ENCODE assay signal across 12 cellular contexts in the genomic region with DNA sequence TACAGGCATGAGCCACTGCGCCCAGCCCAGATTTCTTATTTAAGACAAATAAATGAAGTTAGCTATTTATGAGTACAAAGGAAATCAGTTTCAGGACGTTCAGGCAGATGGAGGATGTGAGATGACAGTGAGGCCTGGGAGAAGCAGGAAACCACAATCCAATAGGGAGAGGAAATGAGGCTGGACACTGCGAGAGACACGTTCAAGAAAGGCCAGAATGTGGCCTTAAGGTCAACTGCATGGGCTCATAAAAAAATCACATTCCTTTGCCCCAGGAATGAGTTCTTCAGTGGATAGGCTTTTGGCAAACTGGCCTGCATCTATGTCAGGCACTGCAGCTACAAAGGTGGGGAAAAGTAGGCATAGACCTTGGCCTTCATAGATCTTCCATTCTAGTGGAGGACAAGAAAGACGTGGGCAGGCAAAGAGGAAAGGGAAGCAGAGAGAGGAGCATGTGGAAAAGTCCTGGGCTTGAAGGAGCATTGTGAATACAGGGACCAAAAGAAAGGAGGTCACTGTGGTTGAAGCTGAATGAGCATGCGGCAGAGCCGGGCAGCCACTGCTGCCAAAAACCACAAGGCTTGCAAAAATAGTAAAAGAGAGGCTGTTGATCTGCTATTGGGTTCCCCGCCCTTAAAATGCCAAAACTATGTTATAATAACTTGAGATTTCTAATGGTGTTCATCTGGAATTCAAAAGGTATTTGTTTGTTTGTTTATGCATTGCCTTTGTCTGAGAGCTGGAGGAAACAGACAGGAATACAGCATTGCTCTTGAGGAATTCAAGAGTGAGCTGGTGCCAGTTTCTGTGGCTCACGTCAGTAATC.
DNase-seq lines count a peak whose midpoint lies in the region; ATAC-seq, FAIRE-seq and TF ChIP-seq lines count a peak whose summit lies in the region.
"Had no signal": no experiment of that assay in that cellular context is flagged by ENCODE, and none has a peak within 500 bp of the region (broad histone marks: within the 10 kb centered on the region; RNA-seq: fewer than 3 reads in every experiment).

No MANE protein-coding gene starts in this region.

- no peaks in the 10 kb centered on the region for H3K36me3 ChIP-seq in left lung

- no peak overlapping the region for H3K4me3 Mint-ChIP-seq in activated CD8-positive, alpha-beta T cell treated with anti-CD3 and anti-CD28 coated beads, Interleukin-2, amount 10 ng/mL, durations not matched to agents 7 days and 5 days
- no peak overlapping the region for H3K4me3 Mint-ChIP-seq in activated CD8-positive, alpha-beta T cell treated with anti-CD3 and anti-CD28 coated beads for 36 hours
- H3K4me3 Mint-ChIP-seq in chondrocyte (ENCODE audit: unreplicated experiment) (no peak overlapping the region), natural killer cell (no peak overlapping the region)
- H3K4me3 Mint-ChIP-seq: type B pancreatic cell had no signal

- H3K36me3 Mint-ChIP-seq in activated CD8-positive, alpha-beta T cell treated with anti-CD3 and anti-CD28 coated beads, Interleukin-2, amount 10 ng/mL, durations not matched to agents 7 days and 5 days (ENCODE audit: low read depth) = no peaks in the 10 kb centered on the region
- no peaks in the 10 kb centered on the region for H3K36me3 Mint-ChIP-seq in activated CD8-positive, alpha-beta T cell treated with anti-CD3 and anti-CD28 coated beads for 36 hours (ENCODE audit: low read depth)
- no peaks in the 10 kb centered on the region for H3K36me3 Mint-ChIP-seq in chondrocyte (ENCODE audit: low read depth)
- H3K36me3 Mint-ChIP-seq in natural killer cell = no peaks in the 10 kb centered on the region
- H3K36me3 Mint-ChIP-seq: type B pancreatic cell had no signal

- POLR2A ChIA-PET in activated CD8-positive, alpha-beta T cell treated with anti-CD3 and anti-CD28 coated beads, Interleukin-2, amount 10 ng/mL, durations not matched to agents 7 days and 5 days (lab: Charles Lee) = no interaction called here
- POLR2A ChIA-PET in activated CD8-positive, alpha-beta T cell treated with anti-CD3 and anti-CD28 coated beads for 36 hours (lab: Charles Lee) = no interaction called here

- ATAC-seq in activated CD8-positive, alpha-beta T cell treated with anti-CD3 and anti-CD28 coated beads, Interleukin-2, amount 10 ng/mL, durations not matched to agents 7 days and 5 days = peak; percentile 30
- ATAC-seq in activated CD8-positive, alpha-beta T cell treated with anti-CD3 and anti-CD28 coated beads for 36 hours = no peak
- peak; percentile 62 for ATAC-seq in left lung
- no peak for ATAC-seq in GM18870 (IDR thresholded peaks at IDR 0.05; ENCODE audit: unreplicated experiment)
- ATAC-seq in natural killer cell = no peak
- ATAC-seq: left colon had no signal

- no peaks in the 10 kb centered on the region for H3K9me3 Mint-ChIP-seq in activated CD8-positive, alpha-beta T cell treated with anti-CD3 and anti-CD28 coated beads, Interleukin-2, amount 10 ng/mL, durations not matched to agents 7 days and 5 days (ENCODE audit: insufficient read depth)
- no peaks in the 10 kb centered on the region for H3K9me3 Mint-ChIP-seq in activated CD8-positive, alpha-beta T cell treated with anti-CD3 and anti-CD28 coated beads for 36 hours
- H3K9me3 Mint-ChIP-seq in chondrocyte (ENCODE audit: low read depth) (no peaks in the 10 kb centered on the region), natural killer cell (no peaks in the 10 kb centered on the region)
- H3K9me3 Mint-ChIP-seq: type B pancreatic cell had no signal

- H3K4me1 Mint-ChIP-seq in activated CD8-positive, alpha-beta T cell treated with anti-CD3 and anti-CD28 coated beads, Interleukin-2, amount 10 ng/mL, durations not matched to agents 7 days and 5 days (ENCODE audit: low read depth) = peaks cover 8% of the 10 kb centered on the region
- peaks cover 6% of the 10 kb centered on the region for H3K4me1 Mint-ChIP-seq in activated CD8-positive, alpha-beta T cell treated with anti-CD3 and anti-CD28 coated beads for 36 hours (ENCODE audit: low read depth)
- H3K4me1 Mint-ChIP-seq in chondrocyte (ENCODE audit: low read depth) (peaks cover 18% of the 10 kb centered on the region), natural killer cell (peaks cover 13 to 16% of the 10 kb centered on the region in 2 donors)

- no peaks in the 10 kb centered on the region for H3K27me3 Mint-ChIP-seq in activated CD8-positive, alpha-beta T cell treated with anti-CD3 and anti-CD28 coated beads, Interleukin-2, amount 10 ng/mL, durations not matched to agents 7 days and 5 days (ENCODE audit: low read depth)
- no peaks in the 10 kb centered on the region for H3K27me3 Mint-ChIP-seq in activated CD8-positive, alpha-beta T cell treated with anti-CD3 and anti-CD28 coated beads for 36 hours
- H3K27me3 Mint-ChIP-seq in chondrocyte (ENCODE audit: low read depth) = no peaks in the 10 kb centered on the region
- peaks cover 0 to under 1% of the 10 kb centered on the region in 2 donors for H3K27me3 Mint-ChIP-seq in natural killer cell (ENCODE audit: low read depth in 2 of 2)
- H3K27me3 Mint-ChIP-seq: type B pancreatic cell had no signal

- no peak for DNase-seq in activated CD8-positive, alpha-beta T cell treated with anti-CD3 and anti-CD28 coated beads, Interleukin-2, amount 10 ng/mL, durations not matched to agents 7 days and 5 days
- no peak for DNase-seq in activated CD8-positive, alpha-beta T cell treated with anti-CD3 and anti-CD28 coated beads for 36 hours
- DNase-seq in chondrocyte (ENCODE audit: low spot score) (no peak), left lung (no peak), urothelium cell line (ENCODE audit: low spot score) (peak; percentile 31), natural killer cell (no peak), amniotic stem cell (lab: John Stamatoyannopoulos, UW) (no peak)
- DNase-seq: left colon, SK-N-SH had no signal

- no peak overlapping the region for H3K27ac Mint-ChIP-seq in activated CD8-positive, alpha-beta T cell treated with anti-CD3 and anti-CD28 coated beads, Interleukin-2, amount 10 ng/mL, durations not matched to agents 7 days and 5 days
- H3K27ac Mint-ChIP-seq in activated CD8-positive, alpha-beta T cell treated with anti-CD3 and anti-CD28 coated beads for 36 hours = no peak overlapping the region
- peak overlapping the region; percentile 78 for H3K27ac Mint-ChIP-seq in chondrocyte (ENCODE audit: unreplicated experiment)
- no peak overlapping the region for H3K27ac Mint-ChIP-seq in natural killer cell
- H3K27ac Mint-ChIP-seq: type B pancreatic cell had no signal

- H3K4me1 ChIP-seq in left lung = peaks cover 0 to 7% of the 10 kb centered on the region in 2 donors

- H3K9me3 ChIP-seq in left lung = no peaks in the 10 kb centered on the region
- H3K9me3 ChIP-seq: SK-N-SH had no signal

- H3K27ac ChIP-seq in left lung = peak overlapping the region; percentile 26 to 53

- no peak for FAIRE-seq in urothelium cell line (lab: Jason Lieb, UNC)
- FAIRE-seq: A204.1 had no signal

- CTCF ChIA-PET in activated CD8-positive, alpha-beta T cell treated with anti-CD3 and anti-CD28 coated beads, Interleukin-2, amount 10 ng/mL, durations not matched to agents 7 days and 5 days (lab: Charles Lee) = interaction anchor here (2.8 kb wide), 1 partner anchor 58 kb away, joined by 9 read pairs; no protein-coding TSS in a partner anchor
- CTCF ChIA-PET in activated CD8-positive, alpha-beta T cell treated with anti-CD3 and anti-CD28 coated beads for 36 hours (lab: Charles Lee) = interaction anchor here (1.1 kb wide), 1 partner anchor 16 kb away, joined by 3 read pairs; no protein-coding TSS in a partner anchor

- intact Hi-C loops in activated CD8-positive, alpha-beta T cell treated with anti-CD3 and anti-CD28 coated beads for 36 hours (cut with micrococcal nuclease) = no loop called here
- intact Hi-C loops in left lung (cut with DNase I) (no loop called here), natural killer cell (cut with micrococcal nuclease) (no loop called here)

- no peak for TF ChIP-seq CTCF in activated CD8-positive, alpha-beta T cell treated with anti-CD3 and anti-CD28 coated beads for 36 hours (IDR thresholded peaks at IDR 0.05)
- no peak for TF ChIP-seq CTCF in chondrocyte (IDR thresholded peaks at IDR 0.05)
- TF ChIP-seq CTCF in left lung (IDR thresholded peaks at IDR 0.05) = no peak
- TF ChIP-seq CTCF in natural killer cell (IDR thresholded peaks at IDR 0.05) = no peak

- H3K4me3 ChIP-seq in left lung = no peak overlapping the region

- no peaks in the 10 kb centered on the region for H3K27me3 ChIP-seq in left lung

Comparison
In these comparisons a context has a peak if more than half of its experiments do, and no peak if none do; other contexts are left out.
1. ATAC-seq: peak in activated CD8-positive, alpha-beta T cell treated with anti-CD3 and anti-CD28 coated beads, Interleukin-2, amount 10 ng/mL, durations not matched to agents 7 days and 5 days (single experiment) and left lung (single experiment); none in activated CD8-positive, alpha-beta T cell treated with anti-CD3 and anti-CD28 coated beads for 36 hours (single experiment), GM18870 (single experiment) and natural killer cell (0 of 3).